ENCODE assay signal across 14 cellular contexts in genomic region chr10:77226020-77226419, GRCh38.
DNase-seq lines count a peak whose midpoint lies in the region; ATAC-seq and TF ChIP-seq lines count a peak whose summit lies in the region.
"Had no signal": no experiment of that assay in that cellular context is flagged by ENCODE, and none has a peak within 500 bp of the region (broad histone marks: within the 10 kb centered on the region; RNA-seq: fewer than 3 reads in every experiment).

No MANE protein-coding gene starts in this region.

- H3K4me2 ChIP-seq in OCI-LY3 (ENCODE audit: low read length) (peak overlapping the region; percentile 59; the same call in 1 of the 2 replicates), trophoblast cell (ENCODE audit: low read length) (peak overlapping the region; percentile 19)

- peak overlapping the region; percentile 80 for H2BK5ac ChIP-seq in trophoblast cell (ENCODE audit: low read depth, low read length, poor library complexity)

- H3K4me1 ChIP-seq in OCI-LY3 (ENCODE audit: low read length) (peaks cover 22% of the 10 kb centered on the region), trophoblast cell (ENCODE audit: control insufficient read depth in 1 of 2, insufficient read depth in 2 of 2, low read length in 2 of 2) (peaks cover 17 to 19% of the 10 kb centered on the region in 2 experiments)
- H3K4me1 ChIP-seq: HAP-1 had no signal

- H3K23ac ChIP-seq in trophoblast cell (ENCODE audit: low read length), result no peak overlapping the region

- no peaks in the 10 kb centered on the region for H3K9me3 ChIP-seq in OCI-LY3 (ENCODE audit: insufficient read depth, low read length)
- no peaks in the 10 kb centered on the region for H3K9me3 ChIP-seq in trophoblast cell (ENCODE audit: insufficient read depth, low read depth, low read length)
- H3K9me3 ChIP-seq: HAP-1 had no signal

- peak; percentile 62 for ATAC-seq in left lobe of liver
- no peak for ATAC-seq in Right ventricle myocardium superior (ENCODE audit: poor library complexity)
- ATAC-seq: CD8-positive, alpha-beta T cell; Panc1 had no signal

- H3K18ac ChIP-seq in trophoblast cell (ENCODE audit: low read length), result no peak overlapping the region

- WGBS in trophoblast cell (ENCODE audit: extremely low coverage, insufficient coverage, insufficient read length), result no CpG with 5 or more reads among the region's 2 CpGs

- H2BK120ac ChIP-seq in trophoblast cell (ENCODE audit: insufficient read depth, low read length, poor library complexity), result peak overlapping the region; percentile 35

- H3K27me3 ChIP-seq in OCI-LY3 (ENCODE audit: low read depth, low read length) (no peaks in the 10 kb centered on the region), trophoblast cell (ENCODE audit: insufficient read depth, low read length) (no peaks in the 10 kb centered on the region)

- intact Hi-C loops in Right ventricle myocardium superior (cut with DNase I), result no loop called here

- H3K4ac ChIP-seq in trophoblast cell (ENCODE audit: low read depth, low read length), result no peak overlapping the region

- H3K9ac ChIP-seq in OCI-LY3 (ENCODE audit: low read length) (no peak overlapping the region), trophoblast cell (ENCODE audit: low read length) (no peak overlapping the region)

- no peak overlapping the region for H2BK12ac ChIP-seq in trophoblast cell (ENCODE audit: low read length)

- no peak overlapping the region for H2AFZ ChIP-seq in OCI-LY3 (ENCODE audit: low read depth, low read length)
- no peak overlapping the region for H2AFZ ChIP-seq in trophoblast cell (ENCODE audit: insufficient read depth, low read length, poor library complexity)

- H3K36me3 ChIP-seq in OCI-LY3 (replicated peaks; ENCODE audit: low read depth, low read length) (peaks cover 5% of the 10 kb centered on the region), trophoblast cell (ENCODE audit: control insufficient read depth in 1 of 2, insufficient read depth in 2 of 2, low read length in 2 of 2) (peaks cover 0 to 4% of the 10 kb centered on the region in 2 experiments)
- H3K36me3 ChIP-seq: HAP-1 had no signal

- H3K79me1 ChIP-seq in trophoblast cell (ENCODE audit: low read length), result peaks cover 26% of the 10 kb centered on the region

- H4K12ac ChIP-seq in trophoblast cell (ENCODE audit: low read depth, low read length), result no peak overlapping the region

- H3K4me3 ChIP-seq in OCI-LY3 (ENCODE audit: low read length) (no peak overlapping the region), trophoblast cell (ENCODE audit: low read depth, low read length) (no peak overlapping the region)
- H3K4me3 ChIP-seq: GM12878, HAP-1 had no signal

- peak overlapping the region; percentile 85 for H4K91ac ChIP-seq in trophoblast cell (ENCODE audit: low read depth, low read length)

- no peak overlapping the region for H2AK5ac ChIP-seq in trophoblast cell (ENCODE audit: low read length)

- no peak overlapping the region for H3K27ac ChIP-seq in OCI-LY3 (ENCODE audit: low read length)
- H3K27ac ChIP-seq in trophoblast cell (ENCODE audit: low read depth, low read length), result peak overlapping the region; percentile 84

- H3K14ac ChIP-seq in trophoblast cell (ENCODE audit: low read length), result peak overlapping the region; percentile 55

- DNase-seq in left lobe of liver (ENCODE audit: low spot score) (no peak), trophoblast cell (no peak), Right ventricle myocardium superior (no peak), NCI-H128 (lab: John Stamatoyannopoulos, UW; ENCODE audit: unreplicated experiment) (no peak), NCI-H2107 (lab: John Stamatoyannopoulos, UW) (no peak), putamen (ENCODE audit: low spot score) (no peak)
- DNase-seq: CD8-positive, alpha-beta T cell; DND-41; KBM-7; NCI-H524 treated with DMSO at 0.1 percent for 48 hours had no signal

- H4K20me1 ChIP-seq in OCI-LY3 (ENCODE audit: insufficient read depth, low read length), result peaks cover 37% of the 10 kb centered on the region

- H3K79me2 ChIP-seq in OCI-LY3 (ENCODE audit: low read length) (no peaks in the 10 kb centered on the region), trophoblast cell (ENCODE audit: control insufficient read depth, insufficient read depth, low read length, poor library complexity) (peaks cover 1% of the 10 kb centered on the region)

- peak overlapping the region; percentile 62 for H4K8ac ChIP-seq in trophoblast cell (ENCODE audit: low read depth, low read length)

- TF ChIP-seq CTCF in OCI-LY3 (IDR thresholded peaks at IDR 0.05; ENCODE audit: low read depth, low read length), result no peak
